ENCODE assay signal across 23 cellular contexts in the genomic region with DNA sequence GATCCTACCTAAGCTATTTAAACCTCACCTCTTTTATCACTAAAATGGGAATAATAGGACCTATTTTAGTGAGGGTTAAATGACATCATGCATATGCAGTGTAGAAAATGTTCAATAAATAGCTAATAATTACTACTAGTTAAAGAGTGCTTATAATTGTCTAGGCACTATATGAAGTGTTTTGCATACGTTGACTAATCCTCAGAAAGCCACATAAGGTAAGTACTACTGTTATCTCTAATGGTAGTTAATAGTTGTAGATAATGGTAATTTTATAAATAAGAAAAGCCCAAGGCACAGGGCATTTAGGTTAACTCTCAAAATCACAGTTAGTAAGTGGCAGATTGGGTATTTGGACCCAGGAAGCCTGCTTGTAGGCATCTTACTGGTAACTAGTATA.
A peak's percentile ranks its signal among the peaks of the same experiment; 100 is the strongest.
DNase-seq lines count a peak whose midpoint lies in the region; ATAC-seq lines count a peak whose summit lies in the region.
"Had no signal": no experiment of that assay in that cellular context is flagged by ENCODE, and none has a peak within 500 bp of the region (broad histone marks: within the 10 kb centered on the region; RNA-seq: fewer than 3 reads in every experiment).

No MANE protein-coding gene starts in this region.

- ATAC-seq in GM18907 (IDR thresholded peaks at IDR 0.05; ENCODE audit: unreplicated experiment), result peak; percentile 62
- peak; percentile 58 for ATAC-seq in HG02759 (IDR thresholded peaks at IDR 0.05; ENCODE audit: unreplicated experiment)
- ATAC-seq: A549; CD8-positive, alpha-beta T cell had no signal

- no peak for DNase-seq in DMS 273 treated with DMSO at 0.1 percent for 48 hours (lab: John Stamatoyannopoulos, UW)
- DNase-seq in COLO829 (ENCODE audit: low spot score), result no peak
- DNase-seq: 8988T; ACHN; AML-193; BE2C; C1 segment of cervical spinal cord; Caco-2; Calu3; CD4-positive, alpha-beta memory T cell; CD4-positive, alpha-beta T cell; CD4-positive, CD25-positive, alpha-beta regulatory T cell; CD8-positive, alpha-beta memory T cell; CD8-positive, alpha-beta T cell; COR-L47; DMS153; DMS79; DMS79 treated with DMSO at 0.1 percent for 48 hours; DND-41; EL had no signal
